In genomic region chr7:19061331-19061730, GRCh38 we compare ENCODE assay signal across 1 cellular context.
TF ChIP-seq lines count a peak whose summit lies in the region.

No MANE protein-coding gene starts in this region.

TF ChIP-seq in HepG2, 621 proteins besides CTCF, POLR2A, EP300 and RAD21:
- no peak for TF ChIP-seq ZBED4 (CRISPR knock-in tag; IDR thresholded peaks at IDR 0.05; ENCODE audit: borderline replicate concordance)
- TF ChIP-seq ZNF546 (CRISPR knock-in tag; conservative IDR thresholded peaks at IDR 0.05): no peak
- TF ChIP-seq KDM4B (CRISPR knock-in tag; IDR thresholded peaks at IDR 0.05): no peak
- no peak for TF ChIP-seq SNRNP70 (IDR thresholded peaks at IDR 0.05; ENCODE audit: low read depth, low read length)
- TF ChIP-seq ZNF484 (CRISPR knock-in tag; IDR thresholded peaks at IDR 0.05; ENCODE audit: borderline replicate concordance, low read depth): no peak
- TF ChIP-seq SMARCC2 (IDR thresholded peaks at IDR 0.05): no peak
- TF ChIP-seq PCBP1 (IDR thresholded peaks at IDR 0.05; ENCODE audit: borderline replicate concordance, low read depth, low read length): no peak
- TF ChIP-seq SMAD9 (CRISPR knock-in tag; IDR thresholded peaks at IDR 0.05): no peak
- TF ChIP-seq AGO2 (optimal IDR thresholded peaks at IDR 0.05; ENCODE audit: low read depth, low read length): no peak
- TF ChIP-seq MEF2D (CRISPR knock-in tag; IDR thresholded peaks at IDR 0.05): no peak
- no peak for TF ChIP-seq ZSCAN22 (CRISPR knock-in tag; IDR thresholded peaks at IDR 0.05)
- no peak for TF ChIP-seq ZNF619 (CRISPR knock-in tag; IDR thresholded peaks at IDR 0.05)
- TF ChIP-seq ZC3H13 (CRISPR knock-in tag; IDR thresholded peaks at IDR 0.05): no peak
- TF ChIP-seq HOMEZ (CRISPR knock-in tag; IDR thresholded peaks at IDR 0.05; ENCODE audit: low read depth): no peak
- no peak for TF ChIP-seq NFRKB (IDR thresholded peaks at IDR 0.05)
- TF ChIP-seq HMGXB3 (CRISPR knock-in tag; IDR thresholded peaks at IDR 0.05; ENCODE audit: borderline replicate concordance): no peak
- no peak for TF ChIP-seq ZBTB3 (CRISPR knock-in tag; IDR thresholded peaks at IDR 0.05; ENCODE audit: borderline replicate concordance, low read depth)
- no peak for TF ChIP-seq ZNF430 (CRISPR knock-in tag; IDR thresholded peaks at IDR 0.05)
